ENCODE assay signal across 21 cellular contexts in the genomic region with DNA sequence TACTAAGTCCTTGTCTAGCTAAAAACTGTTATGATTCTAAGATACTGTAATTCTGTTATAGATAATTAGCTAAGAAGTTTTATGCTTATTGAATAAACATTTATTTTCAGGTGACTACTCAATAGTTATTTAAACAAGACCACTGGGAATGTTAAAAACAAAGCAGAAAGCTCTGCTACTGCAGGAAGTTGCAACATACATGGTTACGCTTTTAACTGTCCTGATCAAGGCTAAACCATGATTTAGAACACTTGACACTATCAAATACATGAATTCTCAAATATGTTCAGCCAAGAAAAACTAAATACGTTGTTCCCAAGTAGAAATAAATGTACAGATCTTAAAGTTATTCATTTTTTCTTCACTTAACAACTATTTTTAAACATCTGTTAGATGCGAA.
A peak's percentile ranks its signal among the peaks of the same experiment; 100 is the strongest.
DNase-seq lines count a peak whose midpoint lies in the region; ATAC-seq, FAIRE-seq and TF ChIP-seq lines count a peak whose summit lies in the region.
"Had no signal": no experiment of that assay in that cellular context is flagged by ENCODE, and none has a peak within 500 bp of the region (broad histone marks: within the 10 kb centered on the region; RNA-seq: fewer than 3 reads in every experiment).

No MANE protein-coding gene starts in this region.

- H4K91ac ChIP-seq in IMR-90 (ENCODE audit: insufficient read depth, low read depth, low read length) = peak overlapping the region; percentile 95

- peak overlapping the region; percentile 92 for H2BK20ac ChIP-seq in IMR-90 (ENCODE audit: low read depth, low read length)

- 100% methylated on average over 1 of the region's 3 CpGs; no CpG with 5 or more reads in 1 of the 2 experiments for WGBS in IMR-90 (ENCODE audit: extremely low coverage in 2 of 2, insufficient read length in 1 of 2), 2 experiments

- no peak overlapping the region for H3K56ac ChIP-seq in IMR-90 (ENCODE audit: extremely low read depth, insufficient read depth, low read length)

- POLR2A ChIA-PET in IMR-90 (lab: Charles Lee; ENCODE audit: unreplicated experiment) (interaction anchor here (0.8 kb wide), 1 partner anchor 11 kb away, joined by 3 read pairs; no protein-coding TSS in a partner anchor), OCI-LY7 (lab: Charles Lee) (interaction anchor here (1.0 kb wide), 1 partner anchor 13 kb away, joined by 3 read pairs; no protein-coding TSS in a partner anchor)

- H3K9me1 ChIP-seq in IMR-90 (ENCODE audit: insufficient read depth, low read length) = peaks cover 2% of the 10 kb centered on the region; the same call in 1 of the 2 replicates

- TF ChIP-seq POLR2A in IMR-90 (IDR thresholded peaks at IDR 0.05; ENCODE audit: low read depth, low read length) = no peak

- H3K27ac ChIP-seq in IMR-90 (ENCODE audit: insufficient read depth, low read length) = no peak overlapping the region
- H3K27ac ChIP-seq in OCI-LY7 (ENCODE audit: low read depth, low read length, poor library complexity, severe bottlenecking) = no peak overlapping the region
- H3K27ac ChIP-seq: BLaER1 treated with 17β-estradiol and CSF1 and Interleukin-3, amounts not matched to agents 10 nM and 100 nM; C4-2B had no signal

- H3K27me3 ChIP-seq in IMR-90 (ENCODE audit: control insufficient read depth, insufficient read depth, low read length) = no peaks in the 10 kb centered on the region
- H3K27me3 ChIP-seq: BLaER1 treated with 17β-estradiol and CSF1 and Interleukin-3, amounts not matched to agents 10 nM and 100 nM had no signal

- no peaks in the 10 kb centered on the region for H3K9me2 ChIP-seq in OCI-LY7 (ENCODE audit: insufficient read depth, low read length)

- ATAC-seq in IMR-90 (ENCODE audit: low read depth) = no peak
- ATAC-seq in HG03457 (IDR thresholded peaks at IDR 0.05; ENCODE audit: unreplicated experiment) = no peak
- ATAC-seq: CD8-positive, alpha-beta T cell had no signal

- BruUV-seq in IMR-90 (replicated peaks; lab: Mats Ljungman, UMichigan) (no TSS peak), OCI-LY7 (replicated peaks; lab: Mats Ljungman, UMichigan) (no TSS peak)

- H4K20me1 ChIP-seq in IMR-90 (ENCODE audit: insufficient read depth, low read length) (no peaks in the 10 kb centered on the region), OCI-LY7 (ENCODE audit: insufficient read depth, low read length) (no peaks in the 10 kb centered on the region)
- H4K20me1 ChIP-seq: BLaER1 treated with 17β-estradiol and CSF1 and Interleukin-3, amounts not matched to agents 10 nM and 100 nM had no signal

- no peak for DNase-seq in IMR-90
- DNase-seq in amniotic epithelial cell (ENCODE audit: low read depth) = peak; percentile 66
- peak; percentile 70 for DNase-seq in iris pigment epithelial cell (ENCODE audit: low read depth)
- no peak for DNase-seq in islet precursor cell
- DNase-seq in HTR-8/SVneo (ENCODE audit: insufficient read length, low spot score) = no peak
- no peak for DNase-seq in OCI-LY7 (ENCODE audit: low spot score)
- DNase-seq: 8988T; AML-193; Caco-2; Calu3; CD4-positive, alpha-beta T cell; CD8-positive, alpha-beta T cell; DMS79 treated with DMSO at 0.1 percent for 48 hours; GF-D8 had no signal

- CTCF ChIA-PET in IMR-90 (lab: Yijun Ruan, JAX) = interaction anchor here (1.0 kb wide), 1 partner anchor 540 kb away, joined by 3 read pairs; no protein-coding TSS in a partner anchor
- CTCF ChIA-PET in OCI-LY7 (lab: Charles Lee; ENCODE audit: unreplicated experiment) = no interaction called here

- peak overlapping the region; percentile 99 for H2BK15ac ChIP-seq in IMR-90 (ENCODE audit: low read depth, low read length)

- FAIRE-seq in HTR-8/SVneo (lab: Jason Lieb, UNC) = no peak
- FAIRE-seq: A204.1, D721Med, G401.6, GM12891 had no signal

- H3K4me3 ChIP-seq in IMR-90 (ENCODE audit: insufficient read depth, low read depth, low read length) = no peak overlapping the region
- H3K4me3 ChIP-seq in OCI-LY7 (ENCODE audit: low read depth, low read length, poor library complexity, severe bottlenecking) = no peak overlapping the region
- H3K4me3 ChIP-seq: BLaER1 treated with 17β-estradiol and CSF1 and Interleukin-3, amounts not matched to agents 10 nM and 100 nM had no signal

- peak overlapping the region; percentile 82 for H2BK5ac ChIP-seq in IMR-90 (ENCODE audit: low read depth, low read length, poor library complexity, severe bottlenecking)

- intact Hi-C loops in IMR-90 (cut with micrococcal nuclease) (no loop called here), OCI-LY7 (cut with micrococcal nuclease; ENCODE audit: unreplicated experiment) (no loop called here)

- H3K23ac ChIP-seq in IMR-90 (ENCODE audit: low read depth, low read length) = no peak overlapping the region

- peak overlapping the region; percentile 78; the same call in 1 of the 2 replicates for H3K18ac ChIP-seq in IMR-90 (ENCODE audit: low read depth, low read length)

- H3K9ac ChIP-seq in IMR-90 (ENCODE audit: low read depth, low read length) = no peak overlapping the region
- H3K9ac ChIP-seq: BLaER1 treated with 17β-estradiol and CSF1 and Interleukin-3, amounts not matched to agents 10 nM and 100 nM had no signal

- H4K5ac ChIP-seq in IMR-90 (ENCODE audit: low read depth, low read length) = peak overlapping the region; percentile 94; the same call in 1 of the 2 replicates

- H3K79me1 ChIP-seq in IMR-90 (ENCODE audit: low read depth in 1 of 2, low read length in 2 of 2) = peaks cover 5% of the 10 kb centered on the region in 2 experiments; a peak in 3 of 4 replicates

- H4K8ac ChIP-seq in IMR-90 (ENCODE audit: low read depth in 2 of 2, low read length in 2 of 2) = peak overlapping the region; percentile 78 to 81

- dilution Hi-C loops in IMR-90 (cut with HindIII; ENCODE audit: low sequenced_read_pairs, unreplicated experiment) = no loop called here

- H2AK5ac ChIP-seq in IMR-90 (ENCODE audit: low read depth, low read length) = peak overlapping the region; percentile 97; the same call in 1 of the 2 replicates

- no peak for TF ChIP-seq RAD21 in IMR-90 (IDR thresholded peaks at IDR 0.05; ENCODE audit: low read length)

- H2BK120ac ChIP-seq in IMR-90 (ENCODE audit: low read depth, low read length) = peak overlapping the region; percentile 96

- H3K79me2 ChIP-seq in OCI-LY7 (ENCODE audit: insufficient read depth, low read depth, low read length) = no peaks in the 10 kb centered on the region

- H2AFZ ChIP-seq in IMR-90 (replicated peaks; ENCODE audit: low read length, poor library complexity) (no peak overlapping the region), OCI-LY7 (ENCODE audit: low read length) (no peak overlapping the region)

- no peak overlapping the region for H3K4me2 ChIP-seq in IMR-90 (ENCODE audit: low read depth, low read length)
- H3K4me2 ChIP-seq in OCI-LY7 (ENCODE audit: low read length) = no peak overlapping the region
- H3K4me2 ChIP-seq: BLaER1 treated with 17β-estradiol and CSF1 and Interleukin-3, amounts not matched to agents 10 nM and 100 nM had no signal

- peak overlapping the region; percentile 96 for H3K4ac ChIP-seq in IMR-90 (ENCODE audit: low read depth, low read length)

- H3K36me3 ChIP-seq in IMR-90 (ENCODE audit: control insufficient read depth, insufficient read depth, low read length) = no peaks in the 10 kb centered on the region
- H3K36me3 ChIP-seq in OCI-LY7 (ENCODE audit: insufficient read depth, low read length) = no peaks in the 10 kb centered on the region
- H3K36me3 ChIP-seq: BLaER1 treated with 17β-estradiol and CSF1 and Interleukin-3, amounts not matched to agents 10 nM and 100 nM had no signal

- no peak for TF ChIP-seq CTCF in IMR-90 (conservative IDR thresholded peaks at IDR 0.05; ENCODE audit: low read depth, low read length)
- TF ChIP-seq CTCF in OCI-LY7 (conservative IDR thresholded peaks at IDR 0.05; ENCODE audit: low read length) = no peak

- H3K4me1 ChIP-seq in IMR-90 (ENCODE audit: control insufficient read depth, insufficient read depth, low read length) = peaks cover 4% of the 10 kb centered on the region; the same call in 1 of the 2 replicates
- H3K4me1 ChIP-seq in OCI-LY7 (ENCODE audit: insufficient read depth, low read length, poor library complexity, severe bottlenecking) = no peaks in the 10 kb centered on the region
- H3K4me1 ChIP-seq: BLaER1 treated with 17β-estradiol and CSF1 and Interleukin-3, amounts not matched to agents 10 nM and 100 nM; Caco-2 had no signal

- in situ Hi-C loops in IMR-90 (cut with MboI; ENCODE audit: low sequenced_read_pairs) = no loop called here

- H3K9me3 ChIP-seq in IMR-90 (ENCODE audit: control insufficient read depth, insufficient read depth, low read length) (no peaks in the 10 kb centered on the region), OCI-LY7 (ENCODE audit: low read length) (no peaks in the 10 kb centered on the region)
- H3K9me3 ChIP-seq: BLaER1 treated with 17β-estradiol and CSF1 and Interleukin-3, amounts not matched to agents 10 nM and 100 nM; Caco-2 had no signal

- no peak overlapping the region for H2AK9ac ChIP-seq in IMR-90 (replicated peaks; ENCODE audit: low read depth, low read length, poor library complexity)

- H3K14ac ChIP-seq in IMR-90 (replicated peaks; ENCODE audit: low read depth, low read length) = peak overlapping the region; percentile 84

TF ChIP-seq in IMR-90, 13 proteins besides CTCF, POLR2A, EP300 and RAD21:
- no peak for TF ChIP-seq NFE2L2 (IDR thresholded peaks at IDR 0.05; ENCODE audit: low read depth, low read length)
- TF ChIP-seq CEBPB (IDR thresholded peaks at IDR 0.05; ENCODE audit: low read depth, low read length) = peak; percentile 53; the same call in 1 of the 2 replicates
TF ChIP-seq in IMR-90: peak in this region for 1.

Comparison
In these comparisons a context has a peak if more than half of its experiments do, and no peak if none do; other contexts are left out.
1. DNase-seq: peak in amniotic epithelial cell (single experiment) and iris pigment epithelial cell (single experiment); none in IMR-90 (single experiment), islet precursor cell (single experiment), HTR-8/SVneo (single experiment) and OCI-LY7 (single experiment).